Comparison of ENCODE assay signal across 8 cellular contexts in genomic region chr1:35202048-35202719, GRCh38. TPM values are rescaled to one million over a fixed set of nuclear protein-coding genes. Genes with fewer than 3 reads are reported as not detected.
DNase-seq lines count a peak whose midpoint lies in the region; ATAC-seq and TF ChIP-seq lines count a peak whose summit lies in the region.

No MANE protein-coding gene starts in this region.

- H3K27me3 ChIP-seq in H7 (ENCODE audit: control insufficient read depth, insufficient read depth, low read length) (no peaks in the 10 kb centered on the region), right atrium auricular region (no peaks in the 10 kb centered on the region)

- ATAC-seq in T-cell (replicated peaks in 1 of 4) = peak; percentile 97 to 100 (median 100)
- no peak for ATAC-seq in HG03378 (IDR thresholded peaks at IDR 0.05; ENCODE audit: unreplicated experiment)

- no peaks in the 10 kb centered on the region for H3K36me3 ChIP-seq in H7 (replicated peaks; ENCODE audit: control insufficient read depth, insufficient read depth, low read length)
- H3K36me3 ChIP-seq in right atrium auricular region = no peaks in the 10 kb centered on the region

- DNase-seq in DMS 273 (lab: John Stamatoyannopoulos, UW; ENCODE audit: unreplicated experiment) = peak; percentile 90
- DNase-seq in H7 = peak; percentile 73
- peak; percentile 78 for DNase-seq in NCI-H146 (lab: John Stamatoyannopoulos, UW)
- DNase-seq in T-cell = peak; percentile 30 to 75 (median 62)
- peak in 51 of 56 donors; percentile 9 to 86 (median 42) for DNase-seq in amygdala (lab: John Stamatoyannopoulos, UW)
- peak; percentile 74 for DNase-seq in right atrium auricular region (ENCODE audit: low spot score)
- peak; percentile 79 for DNase-seq in retina

- peak; percentile 56 to 85 for TF ChIP-seq CTCF in right atrium auricular region (IDR thresholded peaks at IDR 0.05)

- H3K36me3 Mint-ChIP-seq in T-cell = no peaks in the 10 kb centered on the region

- no peak overlapping the region for H3K27ac ChIP-seq in right atrium auricular region

- peaks cover 5 to 16% (median 8%) of the 10 kb centered on the region in 3 donors for H3K4me1 Mint-ChIP-seq in T-cell

- H3K9me3 Mint-ChIP-seq in T-cell = no peaks in the 10 kb centered on the region

- H3K27ac Mint-ChIP-seq in T-cell = no peak overlapping the region

- no peak overlapping the region for H3K4me3 ChIP-seq in H7 (ENCODE audit: insufficient read depth, low read depth, low read length)
- no peak overlapping the region for H3K4me3 ChIP-seq in right atrium auricular region

- POLR2A ChIA-PET in T-cell (lab: Charles Lee) = interaction anchor here in 1 of 2 donors (0.5 to 0.7 kb wide), 2 partner anchors 43 to 304 kb away, joined by 4 to 5 read pairs; no protein-coding TSS in a partner anchor

- H3K4me3 Mint-ChIP-seq in T-cell = no peak overlapping the region

- H3K9me3 ChIP-seq in right atrium auricular region = no peaks in the 10 kb centered on the region

- peaks cover 0 to 7% of the 10 kb centered on the region in 2 donors for H3K27me3 Mint-ChIP-seq in T-cell

- H3K4me1 ChIP-seq in right atrium auricular region = peaks cover 0 to 4% of the 10 kb centered on the region in 2 donors

- CTCF ChIA-PET in T-cell (lab: Charles Lee) = interaction anchor here (0.6 to 1.4 kb wide), 12 partner anchors 9 to 840 kb away, joined by 3 to 8 read pairs (median 4); partner anchors contain the start of genes CLSPN (in 1 of the 2) and SFPQ (in 1 of the 2)

RNA-seq across cellular contexts. Expression of gene SFPQ, which starts 9.2 kb away (rescaled TPM):
- 186 and 188 TPM in 2 replicates for total RNA-seq in H7 (2014; rRNA removed; shearing (Covaris generic))
- total RNA-seq in T-cell = 100 to 1,000 TPM; 287 to 589 (median 319) TPM
- total RNA-seq in right atrium auricular region = 10 to 100 TPM; 52.0 to 80.8 TPM
